In the genomic region with DNA sequence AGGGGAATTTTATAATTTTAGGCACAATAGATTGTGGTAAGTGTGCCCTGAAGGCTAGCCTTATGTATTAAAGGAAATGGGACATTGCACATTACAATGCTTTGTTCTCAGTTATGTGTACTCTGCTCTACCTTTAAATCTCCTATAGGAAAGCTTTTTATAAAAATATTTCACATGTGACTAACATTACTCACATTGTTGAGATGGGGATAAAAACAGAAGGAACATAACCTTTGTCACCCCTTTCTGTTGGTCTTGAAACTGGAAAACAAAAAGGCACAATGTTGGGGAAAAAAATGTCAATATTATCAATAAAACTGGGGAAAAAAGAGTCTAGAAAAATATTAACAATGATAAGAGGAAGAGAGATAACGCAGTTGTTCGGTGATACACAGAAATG, we compare ENCODE assay signal across 18 cellular contexts. TPM values are rescaled to one million over a fixed set of nuclear protein-coding genes. Genes with fewer than 3 reads are reported as not detected.
DNase-seq lines count a peak whose midpoint lies in the region; ATAC-seq and TF ChIP-seq lines count a peak whose summit lies in the region.
"Had no signal": no experiment of that assay in that cellular context is flagged by ENCODE, and none has a peak within 500 bp of the region (broad histone marks: within the 10 kb centered on the region; RNA-seq: fewer than 3 reads in every experiment).

No MANE protein-coding gene starts in this region.

- no peaks in the 10 kb centered on the region for H3K9me2 ChIP-seq in hepatocyte (replicated peaks; ENCODE audit: insufficient read depth)
- H3K9me2 ChIP-seq: SK-N-SH had no signal

- no peak for DNase-seq in stimulated activated naive CD8-positive, alpha-beta T cell treated with anti-CD3 and anti-CD28 coated beads, Interleukin-15, amount 100 ng/mL, for 72 hours
- DNase-seq in hepatocyte (ENCODE audit: low spot score) (no peak), HT-29 (ENCODE audit: low spot score) (no peak), NCI-H2107 (lab: John Stamatoyannopoulos, UW) (no peak), DMS153 treated with DMSO at 0.1 percent for 48 hours (lab: John Stamatoyannopoulos, UW; ENCODE audit: unreplicated experiment) (no peak)
- DNase-seq: effector memory CD4-positive, alpha-beta T cell; foreskin melanocyte; left lung; T-helper 9 cell had no signal

- H3K4me1 Mint-ChIP-seq in stimulated activated naive CD8-positive, alpha-beta T cell treated with anti-CD3 and anti-CD28 coated beads, Interleukin-15, Interleukin-2, amounts not matched to agents 100 ng/mL and 50 ng/mL, for 24 hours (ENCODE audit: low read depth) = peaks cover 49% of the 10 kb centered on the region
- peaks cover 50% of the 10 kb centered on the region for H3K4me1 Mint-ChIP-seq in stimulated activated naive CD8-positive, alpha-beta T cell treated with anti-CD3 and anti-CD28 coated beads, Interleukin-15, amount 100 ng/mL, for 72 hours
- peaks cover 22% of the 10 kb centered on the region for H3K4me1 Mint-ChIP-seq in activated T-helper 17 cell treated with anti-CD3 and anti-CD28 coated beads, Interleukin-2, amount 50 U/mL, for 72 hours
- H3K4me1 Mint-ChIP-seq: brain had no signal

- peak overlapping the region; percentile 70 for H3K27ac ChIP-seq in hepatocyte
- H3K27ac ChIP-seq: left lung, parathyroid adenoma, tibial nerve, WERI-Rb-1 had no signal

- H2AFZ ChIP-seq in hepatocyte = no peak overlapping the region

- peaks cover 66% of the 10 kb centered on the region for H3K36me3 Mint-ChIP-seq in stimulated activated naive CD8-positive, alpha-beta T cell treated with anti-CD3 and anti-CD28 coated beads, Interleukin-15, Interleukin-2, amounts not matched to agents 100 ng/mL and 50 ng/mL, for 24 hours (ENCODE audit: low read depth)
- peaks cover 79% of the 10 kb centered on the region for H3K36me3 Mint-ChIP-seq in activated T-helper 17 cell treated with anti-CD3 and anti-CD28 coated beads, Interleukin-2, amount 50 U/mL, for 72 hours (ENCODE audit: low read depth)
- H3K36me3 Mint-ChIP-seq: brain had no signal

- H3K4me2 ChIP-seq in hepatocyte = peak overlapping the region; percentile 59
- H3K4me2 ChIP-seq: SK-N-SH had no signal

- H3K27me3 Mint-ChIP-seq in stimulated activated naive CD8-positive, alpha-beta T cell treated with anti-CD3 and anti-CD28 coated beads, Interleukin-15, Interleukin-2, amounts not matched to agents 100 ng/mL and 50 ng/mL, for 24 hours = no peaks in the 10 kb centered on the region
- H3K27me3 Mint-ChIP-seq in stimulated activated naive CD8-positive, alpha-beta T cell treated with anti-CD3 and anti-CD28 coated beads, Interleukin-15, amount 100 ng/mL, for 72 hours = no peaks in the 10 kb centered on the region
- H3K27me3 Mint-ChIP-seq in activated T-helper 17 cell treated with anti-CD3 and anti-CD28 coated beads, Interleukin-2, amount 50 U/mL, for 72 hours = no peaks in the 10 kb centered on the region
- H3K27me3 Mint-ChIP-seq: CD4-positive, CD25-positive, alpha-beta regulatory T cell had no signal

- TF ChIP-seq CTCF in hepatocyte (IDR thresholded peaks at IDR 0.05; ENCODE audit: poor library complexity) = no peak

- H3K36me3 ChIP-seq in hepatocyte (replicated peaks; ENCODE audit: insufficient read depth, low read depth) = no peaks in the 10 kb centered on the region
- H3K36me3 ChIP-seq: left lung, tibial nerve, WERI-Rb-1 had no signal

- H3K9me3 ChIP-seq in hepatocyte (ENCODE audit: low read depth) = no peaks in the 10 kb centered on the region
- H3K9me3 ChIP-seq: left lung, SK-N-SH, tibial nerve had no signal

- no peaks in the 10 kb centered on the region for H3K27me3 ChIP-seq in hepatocyte
- H3K27me3 ChIP-seq: left lung, tibial nerve had no signal

- no peak overlapping the region for H3K4me3 Mint-ChIP-seq in stimulated activated naive CD8-positive, alpha-beta T cell treated with anti-CD3 and anti-CD28 coated beads, Interleukin-15, Interleukin-2, amounts not matched to agents 100 ng/mL and 50 ng/mL, for 24 hours
- no peak overlapping the region for H3K4me3 Mint-ChIP-seq in stimulated activated naive CD8-positive, alpha-beta T cell treated with anti-CD3 and anti-CD28 coated beads, Interleukin-15, amount 100 ng/mL, for 72 hours
- H3K4me3 Mint-ChIP-seq in activated T-helper 17 cell treated with anti-CD3 and anti-CD28 coated beads, Interleukin-2, amount 50 U/mL, for 72 hours = peak overlapping the region; percentile 43
- H3K4me3 Mint-ChIP-seq: brain, nephron progenitor cell had no signal

- H3K79me2 ChIP-seq in hepatocyte = no peaks in the 10 kb centered on the region
- H3K79me2 ChIP-seq: parathyroid adenoma had no signal

- no peaks in the 10 kb centered on the region for H4K20me1 ChIP-seq in hepatocyte (ENCODE audit: insufficient read depth, poor library complexity, severe bottlenecking)

- peak overlapping the region; percentile 67 for H3K27ac Mint-ChIP-seq in stimulated activated naive CD8-positive, alpha-beta T cell treated with anti-CD3 and anti-CD28 coated beads, Interleukin-15, Interleukin-2, amounts not matched to agents 100 ng/mL and 50 ng/mL, for 24 hours
- peak overlapping the region in 1 of 2 donors; percentile 10 for H3K27ac Mint-ChIP-seq in stimulated activated naive CD8-positive, alpha-beta T cell treated with anti-CD3 and anti-CD28 coated beads, Interleukin-15, amount 100 ng/mL, for 72 hours
- peak overlapping the region; percentile 79 for H3K27ac Mint-ChIP-seq in activated T-helper 17 cell treated with anti-CD3 and anti-CD28 coated beads, Interleukin-2, amount 50 U/mL, for 72 hours
- H3K27ac Mint-ChIP-seq: brain, nephron progenitor cell had no signal

- WGBS in hepatocyte (ENCODE audit: low lambda C conversion rate, missing lambda C conversion rate) = 49% methylated on average over 2 of the region's 2 CpGs

- no peak overlapping the region for H3K4me3 ChIP-seq in hepatocyte
- H3K4me3 ChIP-seq: left lung, tibial nerve had no signal

- peaks cover 10% of the 10 kb centered on the region for H3K4me1 ChIP-seq in hepatocyte (ENCODE audit: insufficient read depth)

- no peaks in the 10 kb centered on the region for H3K9me3 Mint-ChIP-seq in stimulated activated naive CD8-positive, alpha-beta T cell treated with anti-CD3 and anti-CD28 coated beads, Interleukin-15, Interleukin-2, amounts not matched to agents 100 ng/mL and 50 ng/mL, for 24 hours
- H3K9me3 Mint-ChIP-seq in stimulated activated naive CD8-positive, alpha-beta T cell treated with anti-CD3 and anti-CD28 coated beads, Interleukin-15, amount 100 ng/mL, for 72 hours = no peaks in the 10 kb centered on the region
- no peaks in the 10 kb centered on the region for H3K9me3 Mint-ChIP-seq in activated T-helper 17 cell treated with anti-CD3 and anti-CD28 coated beads, Interleukin-2, amount 50 U/mL, for 72 hours
- H3K9me3 Mint-ChIP-seq: brain; CD4-positive, CD25-positive, alpha-beta regulatory T cell; nephron progenitor cell had no signal

- ATAC-seq in stimulated activated naive CD8-positive, alpha-beta T cell treated with anti-CD3 and anti-CD28 coated beads, Interleukin-15, amount 100 ng/mL, for 72 hours = no peak
- ATAC-seq in activated T-helper 17 cell treated with anti-CD3 and anti-CD28 coated beads, Interleukin-2, amount 50 U/mL, for 72 hours (replicated peaks) = no peak

RNA-seq across cellular contexts. Expression of gene STAT1, which starts 17.3 kb away (rescaled TPM):
- total RNA-seq in activated T-helper 17 cell treated with anti-CD3 and anti-CD28 coated beads, Interleukin-2, amount 50 U/mL, for 72 hours = 100 to 1,000 TPM; 163 to 363 TPM
- total RNA-seq in hepatocyte = 102 and 124 TPM in 2 replicates
- 53.3 and 70.9 TPM in 2 replicates for polyA plus RNA-seq in hepatocyte
- 44.0 and 52.8 TPM in 2 replicates for total RNA-seq in HT-29 (2014; rRNA removed; shearing (Covaris generic))
